19 cellular contexts compared by ENCODE assay signal in genomic region chr17:81334987-81335386, GRCh38.
"Had no signal": no experiment of that assay in that cellular context is flagged by ENCODE, and none has a peak within 500 bp of the region (broad histone marks: within the 10 kb centered on the region; RNA-seq: fewer than 3 reads in every experiment).

No MANE protein-coding gene starts in this region.

- H3K36me3 ChIP-seq: upper lobe of left lung had no signal

- H3K36me3 Mint-ChIP-seq: activated CD4-positive, alpha-beta memory T cell treated with anti-CD3 and anti-CD28 coated beads for 36 hours; activated naive CD8-positive, alpha-beta T cell treated with anti-CD3 and anti-CD28 coated beads, Interleukin-2, amount 10 ng/mL, durations not matched to agents 7 days and 5 days; mesothelial cell of epicardium had no signal

- H3K9me3 ChIP-seq: testis, upper lobe of left lung had no signal

- ATAC-seq: effector memory CD8-positive, alpha-beta T cell; foreskin keratinocyte had no signal

- H3K27ac Mint-ChIP-seq: activated CD4-positive, alpha-beta memory T cell treated with anti-CD3 and anti-CD28 coated beads for 36 hours; activated naive CD8-positive, alpha-beta T cell treated with anti-CD3 and anti-CD28 coated beads, Interleukin-2, amount 10 ng/mL, durations not matched to agents 7 days and 5 days; activated T-helper 1 cell treated with anti-CD3 and anti-CD28 coated beads, Interleukin-12 subunit alpha, Interleukin-12 subunit beta, Interleukin-2, Interleukin-4 antibody, amounts not matched to agents 30 ng/mL and 10 ng/mL and 1 ng/mL, durations not matched to agents 14 hours and 24 hours and 36 hours; effector memory CD8-positive, alpha-beta T cell; mesothelial cell of epicardium; nephron had no signal

- H3K4me3 Mint-ChIP-seq: activated CD4-positive, alpha-beta memory T cell treated with anti-CD3 and anti-CD28 coated beads for 36 hours; activated naive CD8-positive, alpha-beta T cell treated with anti-CD3 and anti-CD28 coated beads, Interleukin-2, amount 10 ng/mL, durations not matched to agents 7 days and 5 days; activated T-helper 1 cell treated with anti-CD3 and anti-CD28 coated beads, Interleukin-12 subunit alpha, Interleukin-12 subunit beta, Interleukin-2, Interleukin-4 antibody, amounts not matched to agents 30 ng/mL and 10 ng/mL and 1 ng/mL, durations not matched to agents 14 hours and 24 hours and 36 hours; effector memory CD8-positive, alpha-beta T cell; mesothelial cell of epicardium; nephron had no signal

- H3K27me3 ChIP-seq: testis, upper lobe of left lung had no signal

- H3K27ac ChIP-seq: epithelial cell of prostate, foreskin keratinocyte, skin epidermis, testis had no signal

- H3K4me1 Mint-ChIP-seq: activated naive CD8-positive, alpha-beta T cell treated with anti-CD3 and anti-CD28 coated beads, Interleukin-2, amount 10 ng/mL, durations not matched to agents 7 days and 5 days had no signal

- DNase-seq: activated CD4-positive, alpha-beta memory T cell treated with anti-CD3 and anti-CD28 coated beads for 36 hours; activated CD4-positive, alpha-beta T cell treated with anti-CD3 and anti-CD28 coated beads for 4 hours; activated naive CD8-positive, alpha-beta T cell treated with anti-CD3 and anti-CD28 coated beads, Interleukin-2, amount 10 ng/mL, durations not matched to agents 7 days and 5 days; activated T-cell treated with anti-CD3 and anti-CD28 coated beads for 4 hours; amygdala; dermis blood vessel endothelial cell; effector memory CD8-positive, alpha-beta T cell; foreskin keratinocyte; occipital lobe; posterior cingulate gyrus; stimulated activated CD4-positive, alpha-beta T cell treated with anti-CD3 and anti-CD28 coated beads, Interleukin-4, amount 100 ng/mL, for 1 hour; testis had no signal

- H3K4me3 ChIP-seq: lung, skin epidermis, testis had no signal

- H3K9me3 Mint-ChIP-seq: activated CD4-positive, alpha-beta memory T cell treated with anti-CD3 and anti-CD28 coated beads for 36 hours; activated naive CD8-positive, alpha-beta T cell treated with anti-CD3 and anti-CD28 coated beads, Interleukin-2, amount 10 ng/mL, durations not matched to agents 7 days and 5 days; activated T-helper 1 cell treated with anti-CD3 and anti-CD28 coated beads, Interleukin-12 subunit alpha, Interleukin-12 subunit beta, Interleukin-2, Interleukin-4 antibody, amounts not matched to agents 30 ng/mL and 10 ng/mL and 1 ng/mL, durations not matched to agents 14 hours and 24 hours and 36 hours; effector memory CD8-positive, alpha-beta T cell; mesothelial cell of epicardium; nephron had no signal
